In the genomic region with DNA sequence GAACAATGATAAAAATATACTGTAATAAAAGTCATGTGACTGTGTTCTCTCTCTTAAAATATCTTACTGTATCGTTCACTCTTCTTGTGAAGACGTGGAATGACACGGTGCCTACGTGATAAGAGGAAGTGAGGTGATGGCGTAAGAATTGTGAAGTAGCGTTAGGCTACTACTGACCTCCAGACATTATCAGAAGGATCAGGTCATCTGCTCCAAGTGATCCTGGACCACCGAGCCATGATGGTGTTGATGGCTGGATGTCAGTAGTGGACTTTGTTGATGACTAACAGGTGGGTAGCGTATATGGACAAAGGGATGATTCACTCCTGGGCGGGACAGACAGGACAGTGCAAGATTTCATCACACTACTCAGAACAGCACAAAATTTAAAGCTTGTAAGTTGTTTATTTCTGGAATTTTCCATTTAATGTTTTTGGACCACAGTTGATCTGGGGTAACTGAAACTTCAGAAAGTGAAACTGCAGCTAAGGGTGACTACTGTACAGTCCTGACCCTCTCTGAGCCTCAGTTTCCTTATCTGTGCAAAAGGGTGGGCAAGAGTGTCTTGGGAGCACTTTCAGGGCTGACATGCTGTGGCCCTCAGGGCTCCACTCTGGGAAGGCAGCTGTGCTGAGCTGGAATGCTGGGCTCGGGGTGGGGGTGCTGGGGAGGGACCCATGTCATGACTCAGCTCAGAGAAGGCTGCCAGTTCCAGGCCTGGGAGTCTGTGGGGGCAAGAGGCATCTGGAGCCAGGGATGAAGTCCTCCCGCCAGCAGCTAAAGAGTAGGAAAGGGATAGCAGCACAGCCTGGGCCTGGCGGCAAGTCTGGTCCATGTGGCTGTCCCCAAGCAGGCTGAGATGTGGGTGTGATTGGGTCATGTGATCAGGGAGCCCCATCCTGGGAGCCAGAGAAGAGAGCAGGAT, we compare ENCODE assay signal across 9 cellular contexts. TPM values are rescaled to one million over a fixed set of nuclear protein-coding genes. Genes with fewer than 3 reads are reported as not detected.
DNase-seq lines count a peak whose midpoint lies in the region; ATAC-seq and TF ChIP-seq lines count a peak whose summit lies in the region.
"Had no signal": no experiment of that assay in that cellular context is flagged by ENCODE, and none has a peak within 500 bp of the region (broad histone marks: within the 10 kb centered on the region; RNA-seq: fewer than 3 reads in every experiment).

No MANE protein-coding gene starts in this region.

- intact Hi-C loops in A673 (cut with micrococcal nuclease; ENCODE audit: unreplicated experiment), result loop anchor here (5.0 kb wide), 1 partner anchor 214 kb away; the partner anchor contains the start of gene TCOF1

- ATAC-seq in HG02678 (IDR thresholded peaks at IDR 0.05; ENCODE audit: unreplicated experiment) (no peak), HG02885 (IDR thresholded peaks at IDR 0.05; ENCODE audit: poor library complexity, unreplicated experiment) (no peak)

- no peaks in the 10 kb centered on the region for H3K27me3 ChIP-seq in A673 (replicated peaks; ENCODE audit: insufficient read depth, low read depth, low read length, poor library complexity)

- H3K4me3 ChIP-seq in A673 (ENCODE audit: low read depth, low read length, poor library complexity, severe bottlenecking), result no peak overlapping the region
- peak overlapping the region; percentile 81 for H3K4me3 ChIP-seq in coronary artery

- peaks cover 44% of the 10 kb centered on the region for H3K4me1 ChIP-seq in A673 (ENCODE audit: insufficient read depth, low read length, poor library complexity, severe bottlenecking)

- H3K27ac ChIP-seq in A673 (ENCODE audit: low read depth, low read length, poor library complexity, severe bottlenecking) (peak overlapping the region; percentile 74), coronary artery (peak overlapping the region; percentile 96 to 98)

- H3K9me3 ChIP-seq in A673 (ENCODE audit: low read depth, low read length, poor library complexity, severe bottlenecking), result no peaks in the 10 kb centered on the region

- H3K36me3 ChIP-seq in A673 (ENCODE audit: insufficient read depth, low read length, poor library complexity, severe bottlenecking), result no peaks in the 10 kb centered on the region

- POLR2A ChIA-PET in A673 (lab: Charles Lee; ENCODE audit: low non-redundant PET), result no interaction called here

- CTCF ChIA-PET in A673 (lab: Charles Lee), result no interaction called here

- DNase-seq in A673 (ENCODE audit: low spot score) (no peak), MV-4-11 (lab: John Stamatoyannopoulos, UW) (peak; percentile 83), coronary artery (ENCODE audit: low spot score) (peak; percentile 96), mucosa of gallbladder (ENCODE audit: low spot score) (peak; percentile 59), Kasumi-1 (lab: John Stamatoyannopoulos, UW) (no peak), NCI-H1092 treated with DMSO at 0.1 percent for 48 hours (lab: John Stamatoyannopoulos, UW) (no peak)

- TF ChIP-seq CTCF in A673 (conservative IDR thresholded peaks at IDR 0.05; ENCODE audit: low read depth, low read length) (no peak), coronary artery (IDR thresholded peaks at IDR 0.05) (no peak)

- no TSS peak for BruUV-seq in A673 (replicated peaks; lab: Mats Ljungman, UMichigan)

RNA-seq across cellular contexts. Expression of gene PDGFRB, which starts 12.6 kb away (rescaled TPM):
- total RNA-seq in A673 (2021) (25.9 and 58.3 TPM in 2 replicates), mucosa of gallbladder (97.8 TPM)

RNA-seq across cellular contexts. Expression of gene CDX1, which starts 23.5 kb away (rescaled TPM):
- total RNA-seq in A673 (2021) (not detected in 2 replicates), mucosa of gallbladder (0.29 TPM)
- total RNA-seq: mononuclear cell had no signal

RNA-seq across cellular contexts. Expression of gene SLC6A7, which starts 46.8 kb away (rescaled TPM):
- total RNA-seq in A673 (2021) (not detected in 2 replicates), mucosa of gallbladder (not detected)

RNA-seq across cellular contexts. Expression of gene CSF1R, which starts 56.7 kb away (rescaled TPM):
- total RNA-seq in A673 (2021), result not detected in 2 replicates
- total RNA-seq in mucosa of gallbladder, result 91.9 TPM

Comparison
In these comparisons a context has a peak if more than half of its experiments do, and no peak if none do; other contexts are left out.
1. DNase-seq: peak in MV-4-11 (single experiment), coronary artery (single experiment) and mucosa of gallbladder (single experiment); none in A673 (single experiment), Kasumi-1 (0 of 2) and NCI-H1092 treated with DMSO at 0.1 percent for 48 hours (single experiment).